In genomic region chr1:155833665-155834295, GRCh38 we compare ENCODE assay signal across 2 cellular contexts.
TF ChIP-seq lines count a peak whose summit lies in the region.

No MANE protein-coding gene starts in this region.

TF ChIP-seq in IMR-90, 13 proteins besides CTCF, POLR2A, EP300 and RAD21:
- TF ChIP-seq ELK1 (IDR thresholded peaks at IDR 0.05; ENCODE audit: borderline replicate concordance, low read depth, low read length) (no peak), RCOR1 (IDR thresholded peaks at IDR 0.05; ENCODE audit: insufficient replicate concordance, low read length) (no peak), CEBPB (IDR thresholded peaks at IDR 0.05; ENCODE audit: low read depth, low read length) (no peak), USF2 (IDR thresholded peaks at IDR 0.05; ENCODE audit: low read depth, low read length) (no peak), MAFK (IDR thresholded peaks at IDR 0.05; ENCODE audit: low read depth, low read length) (no peak), MXI1 (IDR thresholded peaks at IDR 0.05; ENCODE audit: borderline replicate concordance, low read depth, low read length) (no peak), NFE2L2 (IDR thresholded peaks at IDR 0.05; ENCODE audit: low read depth, low read length) (no peak), SMC3 (IDR thresholded peaks at IDR 0.05; ENCODE audit: low read depth, low read length) (no peak), FOS (IDR thresholded peaks at IDR 0.05; ENCODE audit: low read depth, low read length) (no peak), CHD1 (IDR thresholded peaks at IDR 0.05; ENCODE audit: low read depth, low read length) (no peak), BHLHE40 (IDR thresholded peaks at IDR 0.05; ENCODE audit: low read depth, low read length) (no peak), RFX5 (IDR thresholded peaks at IDR 0.05; ENCODE audit: low read depth, low read length) (no peak), MAZ (IDR thresholded peaks at IDR 0.05; ENCODE audit: borderline replicate concordance, low read depth, low read length) (no peak)
TF ChIP-seq in IMR-90: peak in this region for 0.

TF ChIP-seq in K562, 482 proteins besides CTCF, POLR2A, EP300 and RAD21:
- TF ChIP-seq RBM39 (optimal IDR thresholded peaks at IDR 0.05; ENCODE audit: low read depth, low read length) (no peak), PRDM10 (IDR thresholded peaks at IDR 0.05; ENCODE audit: partially characterized antibody) (no peak), HOXB6 (CRISPR knock-in tag; IDR thresholded peaks at IDR 0.05; ENCODE audit: borderline replicate concordance) (no peak), ETV5 (CRISPR knock-in tag; IDR thresholded peaks at IDR 0.05; ENCODE audit: low read depth) (no peak), SMAD3 (CRISPR knock-in tag; conservative IDR thresholded peaks at IDR 0.05) (no peak), SMAD2 (IDR thresholded peaks at IDR 0.05; ENCODE audit: low read depth, low read length) (no peak), SFPQ (IDR thresholded peaks at IDR 0.05; ENCODE audit: low read depth, low read length) (no peak), XRCC5 (IDR thresholded peaks at IDR 0.05; ENCODE audit: low read depth, low read length) (no peak), ZNF12 (CRISPR knock-in tag; IDR thresholded peaks at IDR 0.05) (no peak), ATF3 (IDR thresholded peaks at IDR 0.05) (no peak), ATF3 (CRISPR knock-in tag; conservative IDR thresholded peaks at IDR 0.05) (0 out of 2 replicates have a peak, but pooled peaks have one; percentile 2), HNRNPK (IDR thresholded peaks at IDR 0.05; ENCODE audit: low read depth, low read length, poor library complexity, severe bottlenecking) (peak; percentile 24), HMGXB4 (CRISPR knock-in tag; IDR thresholded peaks at IDR 0.05) (no peak), BCLAF1 (IDR thresholded peaks at IDR 0.05; ENCODE audit: borderline replicate concordance in 1 of 2, control insufficient read depth in 1 of 2, low read depth in 2 of 2, low read length in 1 of 2) (no peak), NCOA2 (IDR thresholded peaks at IDR 0.05; ENCODE audit: partially characterized antibody in 2 of 2) (no peak), TEAD2 (tag; IDR thresholded peaks at IDR 0.05) (no peak), RAD51 (IDR thresholded peaks at IDR 0.05; ENCODE audit: borderline replicate concordance, low read depth) (no peak), FOXP1 (CRISPR knock-in tag; IDR thresholded peaks at IDR 0.05) (no peak), HLTF (IDR thresholded peaks at IDR 0.05) (0 out of 2 replicates have a peak, but pooled peaks have one; percentile 30), SREBF2 (CRISPR knock-in tag; IDR thresholded peaks at IDR 0.05) (no peak), MCM7 (IDR thresholded peaks at IDR 0.05) (no peak), ZNF384 (IDR thresholded peaks at IDR 0.05; ENCODE audit: low read depth, low read length) (peak; percentile 64), ZNF263 (CRISPR knock-in tag; IDR thresholded peaks at IDR 0.05; ENCODE audit: borderline replicate concordance) (peak; percentile 88), CHD4 (IDR thresholded peaks at IDR 0.05; ENCODE audit: insufficient read depth, insufficient replicate concordance, low read depth, low read length, poor library complexity, severe bottlenecking) (no peak), CHD1 (IDR thresholded peaks at IDR 0.05; ENCODE audit: low read length) (peak; percentile 74), ZZZ3 (IDR thresholded peaks at IDR 0.05) (no peak), ZNF512 (tag; IDR thresholded peaks at IDR 0.05) (peak; percentile 66), ETS2 (tag; IDR thresholded peaks at IDR 0.05; ENCODE audit: borderline replicate concordance, poor library complexity, severe bottlenecking) (no peak), FOXK2 (conservative IDR thresholded peaks at IDR 0.05 in 1 of 2, IDR thresholded peaks at IDR 0.05 in 1 of 2; ENCODE audit: low read depth in 2 of 2) (no peak), NBN (IDR thresholded peaks at IDR 0.05; ENCODE audit: low read depth) (0 out of 2 replicates have a peak, but pooled peaks have one; percentile 17), RCOR1 (IDR thresholded peaks at IDR 0.05; ENCODE audit: borderline replicate concordance in 1 of 2, low read depth in 2 of 2, low read length in 2 of 2) (no peak), ZBTB17 (CRISPR knock-in tag; IDR thresholded peaks at IDR 0.05) (no peak), ZNF57 (CRISPR knock-in tag; IDR thresholded peaks at IDR 0.05) (no peak), ZFPM2 (CRISPR knock-in tag; IDR thresholded peaks at IDR 0.05) (peak; percentile 80; the same call in 1 of the 2 replicates), KDM4B (IDR thresholded peaks at IDR 0.05; ENCODE audit: borderline replicate concordance in 2 of 2, low read depth in 1 of 2) (no peak), SMARCA5 (IDR thresholded peaks at IDR 0.05) (0 out of 2 replicates have a peak, but pooled peaks have one; percentile 66)
